Comparison of ENCODE assay signal across 7 cellular contexts in the genomic region with DNA sequence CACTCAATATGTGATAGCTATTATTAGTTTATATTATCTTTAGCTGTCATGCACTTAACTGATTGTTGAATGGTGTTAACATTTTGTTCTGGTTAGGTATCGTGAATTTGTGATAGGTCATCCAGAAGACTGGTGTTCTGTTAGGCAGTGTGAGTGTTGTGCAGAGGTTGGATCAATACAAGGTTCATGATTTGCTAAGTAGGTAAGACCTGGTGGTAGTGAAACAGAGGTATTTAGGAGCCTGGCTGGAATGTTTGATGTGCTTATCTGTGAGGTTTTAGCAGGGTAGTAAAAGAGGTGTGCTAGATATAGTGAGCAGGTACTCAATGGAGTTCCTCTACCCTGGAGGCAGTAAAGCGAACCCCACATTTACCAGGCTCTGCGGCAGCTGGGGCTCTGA. TPM values are rescaled to one million over a fixed set of nuclear protein-coding genes. Genes with fewer than 3 reads are reported as not detected.
"Had no signal": no experiment of that assay in that cellular context is flagged by ENCODE, and none has a peak within 500 bp of the region (broad histone marks: within the 10 kb centered on the region; RNA-seq: fewer than 3 reads in every experiment).

No MANE protein-coding gene starts in this region.

- H3K4me3 ChIP-seq: GM23338, K562 had no signal

- ATAC-seq: GM23338, K562 had no signal

- H3K9me3 Mint-ChIP-seq: GM23338, H9 had no signal

- H3K4me3 Mint-ChIP-seq: GM23338, H9 had no signal

- H3K4me1 Mint-ChIP-seq: GM23338, H9 had no signal

- DNase-seq: H9, HCEC 1CT, IMR-90 had no signal

- H3K27ac Mint-ChIP-seq: GM23338, H9 had no signal

RNA-seq across cellular contexts. Expression of gene FCRL4, which starts 20.3 kb away (rescaled TPM):
- total RNA-seq: GM23338, H1, H9, HT-29, IMR-90, K562 had no signal
